Comparison of ENCODE assay signal across 8 cellular contexts in the genomic region with DNA sequence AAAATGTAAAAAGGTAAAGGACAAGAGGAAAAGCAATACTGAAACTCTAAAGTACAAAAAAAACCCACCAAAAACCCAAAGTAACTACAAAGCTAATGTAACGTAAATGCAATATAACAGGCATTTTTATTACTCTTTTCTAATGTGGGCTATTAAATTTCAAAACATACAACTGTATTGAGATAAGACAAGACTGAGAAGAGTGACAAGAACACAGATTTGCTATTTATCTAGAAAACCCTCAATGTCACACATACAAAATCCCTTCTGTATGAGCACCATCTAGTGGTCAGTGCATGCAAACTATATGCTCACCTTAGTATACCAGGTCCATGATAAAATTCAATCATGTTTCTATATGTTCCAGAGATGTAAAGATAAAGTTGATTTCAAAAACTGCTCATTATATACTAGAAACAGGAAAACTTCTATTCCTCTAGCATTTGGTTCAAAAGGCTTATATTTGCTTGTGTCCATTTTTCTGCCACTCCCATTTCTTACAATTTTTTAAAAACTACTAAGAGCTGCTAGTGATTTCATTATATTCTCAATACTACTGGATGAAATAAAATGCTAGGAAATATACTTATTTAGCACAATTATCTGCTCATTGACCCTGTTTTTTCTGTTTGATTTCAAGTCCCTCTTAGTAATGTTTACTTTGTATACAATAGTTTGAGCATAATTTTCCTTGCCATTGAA.
DNase-seq lines count a peak whose midpoint lies in the region; ATAC-seq and TF ChIP-seq lines count a peak whose summit lies in the region.

No MANE protein-coding gene starts in this region.

- no peak overlapping the region for H3K18ac ChIP-seq in mesenchymal stem cell (ENCODE audit: low read depth in 1 of 2, low read length in 2 of 2)

- H3K9ac ChIP-seq in mesenchymal stem cell (ENCODE audit: low read length): no peak overlapping the region

- WGBS in mesenchymal stem cell: no CpG with 5 or more reads among the region's 1 CpG

- H3K27ac ChIP-seq in RWPE2 (ENCODE audit: poor library complexity, severe bottlenecking): no peak overlapping the region
- no peak overlapping the region for H3K27ac ChIP-seq in mesenchymal stem cell (ENCODE audit: low read length, poor library complexity, severe bottlenecking)

- no peak overlapping the region for H2AFZ ChIP-seq in mesenchymal stem cell (ENCODE audit: low read depth, low read length)

- H3K4ac ChIP-seq in mesenchymal stem cell (ENCODE audit: low read depth in 1 of 2, low read length in 2 of 2): no peak overlapping the region

- H2BK120ac ChIP-seq in mesenchymal stem cell (ENCODE audit: low read depth, low read length): no peak overlapping the region

- no peak overlapping the region for H2AK5ac ChIP-seq in mesenchymal stem cell (ENCODE audit: low read length, severe bottlenecking)

- no peak overlapping the region for H4K8ac ChIP-seq in mesenchymal stem cell (ENCODE audit: low read length)

- no peak for TF ChIP-seq POLR2A in NB4 (IDR thresholded peaks at IDR 0.05; ENCODE audit: extremely low read depth, insufficient read length)

- H3K79me1 ChIP-seq in mesenchymal stem cell (replicated peaks; ENCODE audit: low read length, poor library complexity, severe bottlenecking): peaks cover 3% of the 10 kb centered on the region

- H3K36me3 ChIP-seq in RWPE2 (ENCODE audit: low read depth): peaks cover 30% of the 10 kb centered on the region
- peaks cover 4 to 15% of the 10 kb centered on the region in 2 experiments for H3K36me3 ChIP-seq in mesenchymal stem cell (ENCODE audit: control insufficient read depth in 1 of 2, insufficient read depth in 2 of 2, low read depth in 1 of 2, low read length in 2 of 2)

- no peaks in the 10 kb centered on the region for H3K9me3 ChIP-seq in RWPE2 (ENCODE audit: severe bottlenecking)
- no peaks in the 10 kb centered on the region for H3K9me3 ChIP-seq in mesenchymal stem cell (ENCODE audit: control insufficient read depth, low read length)

- H3K4me3 ChIP-seq in NB4 (ENCODE audit: low read depth, low read length) (no peak overlapping the region), RWPE2 (ENCODE audit: severe bottlenecking) (no peak overlapping the region), mesenchymal stem cell (ENCODE audit: insufficient read depth in 1 of 2, low read depth in 1 of 2, low read length in 2 of 2) (no peak overlapping the region)

- H3K4me2 ChIP-seq in mesenchymal stem cell (ENCODE audit: low read length, poor library complexity, severe bottlenecking): no peak overlapping the region

- DNase-seq in DMS 273 (lab: John Stamatoyannopoulos, UW; ENCODE audit: unreplicated experiment) (peak; percentile 86), NB4 (ENCODE audit: low read depth) (peak; percentile 75), RWPE2 (ENCODE audit: low spot score) (no peak), mesenchymal stem cell (peak; percentile 71), HK-2 (ENCODE audit: unreplicated experiment) (no peak)
- DNase-seq in effector CD4-positive, alpha-beta T cell: peak; percentile 5

- TF ChIP-seq CTCF in NB4 (IDR thresholded peaks at IDR 0.05; ENCODE audit: low read depth, low read length): peak; percentile 55
- peak; percentile 93 for TF ChIP-seq CTCF in RWPE2 (IDR thresholded peaks at IDR 0.05; ENCODE audit: poor library complexity, severe bottlenecking)

- H2BK12ac ChIP-seq in mesenchymal stem cell (ENCODE audit: low read length in 2 of 2): no peak overlapping the region

- H3K23ac ChIP-seq in mesenchymal stem cell (ENCODE audit: low read length in 2 of 2): no peak overlapping the region

- H2BK15ac ChIP-seq in mesenchymal stem cell (ENCODE audit: low read depth, poor library complexity, severe bottlenecking): no peak overlapping the region

- H3K4me1 ChIP-seq in RWPE2 (ENCODE audit: insufficient read depth, poor library complexity, severe bottlenecking) (peaks cover 12% of the 10 kb centered on the region), mesenchymal stem cell (ENCODE audit: control insufficient read depth, insufficient read depth, low read depth, low read length) (peaks cover 3% of the 10 kb centered on the region)

- no peak overlapping the region for H3K14ac ChIP-seq in mesenchymal stem cell (ENCODE audit: low read length in 2 of 2)

- H2BK5ac ChIP-seq in mesenchymal stem cell (ENCODE audit: low read depth, low read length, poor library complexity, severe bottlenecking): no peak overlapping the region

- H3K27me3 ChIP-seq in RWPE2 (ENCODE audit: insufficient read depth, poor library complexity, severe bottlenecking) (no peaks in the 10 kb centered on the region), mesenchymal stem cell (ENCODE audit: control insufficient read depth in 1 of 2, insufficient read depth in 1 of 2, low read length in 2 of 2) (no peaks in the 10 kb centered on the region)

- no peak overlapping the region for H4K91ac ChIP-seq in mesenchymal stem cell (ENCODE audit: low read length)

- ATAC-seq in GM19043 (IDR thresholded peaks at IDR 0.05; ENCODE audit: low read depth, unreplicated experiment): peak; percentile 64
- peak; percentile 88 for ATAC-seq in RWPE2 (ENCODE audit: low read depth)
- no peak for ATAC-seq in GM19324 (IDR thresholded peaks at IDR 0.05; ENCODE audit: low FRiP score, unreplicated experiment)

Comparison
In these comparisons a context has a peak if more than half of its experiments do, and no peak if none do; other contexts are left out.
1. DNase-seq: peak in DMS 273 (single experiment), NB4 (single experiment), effector CD4-positive, alpha-beta T cell (single experiment) and mesenchymal stem cell (single experiment); none in RWPE2 (single experiment) and HK-2 (single experiment).